Comparison of ENCODE assay signal across 18 cellular contexts in genomic region chr11:65802841-65803240, GRCh38. TPM values are rescaled to one million over a fixed set of nuclear protein-coding genes. Genes with fewer than 3 reads are reported as not detected.
DNase-seq lines count a peak whose midpoint lies in the region; ATAC-seq and TF ChIP-seq lines count a peak whose summit lies in the region.
"Had no signal": no experiment of that assay in that cellular context is flagged by ENCODE, and none has a peak within 500 bp of the region (broad histone marks: within the 10 kb centered on the region; RNA-seq: fewer than 3 reads in every experiment).

No MANE protein-coding gene starts in this region.

- ATAC-seq in GM19351 (IDR thresholded peaks at IDR 0.05; ENCODE audit: unreplicated experiment) = peak; percentile 78
- peak; percentile 66 for ATAC-seq in HG02763 (IDR thresholded peaks at IDR 0.05; ENCODE audit: unreplicated experiment)
- ATAC-seq in stimulated activated naive CD8-positive, alpha-beta T cell treated with anti-CD3 and anti-CD28 coated beads, Interleukin-15, amount 100 ng/mL, for 72 hours = no peak
- ATAC-seq in effector memory CD8-positive, alpha-beta T cell (replicated peaks) = no peak
- ATAC-seq: PC-3 had no signal

- no peaks in the 10 kb centered on the region for H3K9me3 ChIP-seq in esophagus squamous epithelium
- no peaks in the 10 kb centered on the region for H3K9me3 ChIP-seq in SK-N-SH
- H3K9me3 ChIP-seq: neutrophil had no signal

- peaks cover 8% of the 10 kb centered on the region for H3K4me1 Mint-ChIP-seq in stimulated activated naive CD8-positive, alpha-beta T cell treated with anti-CD3 and anti-CD28 coated beads, Interleukin-15, amount 100 ng/mL, for 72 hours
- H3K4me1 Mint-ChIP-seq in effector memory CD8-positive, alpha-beta T cell (ENCODE audit: low read depth in 2 of 2) = no peaks in the 10 kb centered on the region

- H3F3A ChIP-seq in SK-N-SH (replicated peaks; ENCODE audit: insufficient read depth) = no peaks in the 10 kb centered on the region

- H3K4me3 ChIP-seq in esophagus squamous epithelium (no peak overlapping the region), SK-N-SH (ENCODE audit: low read depth in 2 of 2, low read length in 1 of 2) (no peak overlapping the region)

- H3K27ac Mint-ChIP-seq in stimulated activated naive CD8-positive, alpha-beta T cell treated with anti-CD3 and anti-CD28 coated beads, Interleukin-15, amount 100 ng/mL, for 72 hours = no peak overlapping the region
- no peak overlapping the region for H3K27ac Mint-ChIP-seq in effector memory CD8-positive, alpha-beta T cell
- H3K27ac Mint-ChIP-seq: IgD-negative memory B cell had no signal

- no peaks in the 10 kb centered on the region for H3K79me2 ChIP-seq in SK-N-SH (ENCODE audit: insufficient read depth)

- WGBS in esophagus squamous epithelium, 2 donors = 68 to 73% methylated on average over 4 to 7 of the region's 9 CpGs
- 50% methylated on average over 9 of the region's 9 CpGs for WGBS in SK-N-SH (ENCODE audit: low lambda C conversion rate)

- no peak overlapping the region for H2AFZ ChIP-seq in SK-N-SH (ENCODE audit: low read depth)

- intact Hi-C loops in esophagus squamous epithelium (cut with DNase I) = no loop called here

- H3K36me3 ChIP-seq in esophagus squamous epithelium (no peaks in the 10 kb centered on the region), SK-N-SH (replicated peaks in 1 of 2; ENCODE audit: control insufficient read depth in 1 of 2, insufficient read depth in 2 of 2, low read length in 1 of 2) (no peaks in the 10 kb centered on the region)
- H3K36me3 ChIP-seq: neutrophil had no signal

- no peaks in the 10 kb centered on the region for H3K9me2 ChIP-seq in SK-N-SH

- H3K9ac ChIP-seq in SK-N-SH = no peak overlapping the region

- no peaks in the 10 kb centered on the region for H4K20me1 ChIP-seq in SK-N-SH (ENCODE audit: insufficient read depth)

- TF ChIP-seq POLR2A in esophagus squamous epithelium (IDR thresholded peaks at IDR 0.05) = no peak

- no peaks in the 10 kb centered on the region for H3K9me3 Mint-ChIP-seq in stimulated activated naive CD8-positive, alpha-beta T cell treated with anti-CD3 and anti-CD28 coated beads, Interleukin-15, amount 100 ng/mL, for 72 hours
- no peaks in the 10 kb centered on the region for H3K9me3 Mint-ChIP-seq in effector memory CD8-positive, alpha-beta T cell
- H3K9me3 Mint-ChIP-seq: IgD-negative memory B cell had no signal

- H3K4me3 Mint-ChIP-seq in stimulated activated naive CD8-positive, alpha-beta T cell treated with anti-CD3 and anti-CD28 coated beads, Interleukin-15, amount 100 ng/mL, for 72 hours = no peak overlapping the region
- no peak overlapping the region for H3K4me3 Mint-ChIP-seq in effector memory CD8-positive, alpha-beta T cell

- POLR2A ChIA-PET in SK-N-SH (lab: Yijun Ruan, JAX) = no interaction called here

- H3K4me1 ChIP-seq in esophagus squamous epithelium = peaks cover 0 to 15% (median 0%) of the 10 kb centered on the region in 3 donors
- H3K4me1 ChIP-seq in SK-N-SH (ENCODE audit: control insufficient read depth in 1 of 2, insufficient read depth in 2 of 2, low read depth in 1 of 2, low read length in 1 of 2) = no peaks in the 10 kb centered on the region

- TF ChIP-seq RAD21 in SK-N-SH (IDR thresholded peaks at IDR 0.05; ENCODE audit: low read length) = no peak

- DNase-seq in GM10266 (ENCODE audit: extremely low spot score) (peak; percentile 74), MV-4-11 (lab: John Stamatoyannopoulos, UW) (peak; percentile 62), esophagus squamous epithelium (lab: John Stamatoyannopoulos, UW) (no peak), SK-N-SH (no peak)
- DNase-seq in stimulated activated naive CD8-positive, alpha-beta T cell treated with anti-CD3 and anti-CD28 coated beads, Interleukin-15, amount 100 ng/mL, for 72 hours = no peak
- no peak for DNase-seq in effector memory CD8-positive, alpha-beta T cell
- DNase-seq: activated CD4-positive, alpha-beta T cell treated with anti-CD3 and anti-CD28 coated beads, Interleukin-2, amount 50 U/mL, for 48 hours; activated gamma-delta T cell treated with Interleukin-2 at 50 U/mL for 16 hours; hypothalamus; NCI-H2029 treated with DMSO at 0.1 percent for 48 hours; PC-3 had no signal

- no peak overlapping the region for H3K4me2 ChIP-seq in SK-N-SH

- peaks cover 73% of the 10 kb centered on the region for H3K27me3 Mint-ChIP-seq in stimulated activated naive CD8-positive, alpha-beta T cell treated with anti-CD3 and anti-CD28 coated beads, Interleukin-15, amount 100 ng/mL, for 72 hours
- peaks cover 48 to 60% of the 10 kb centered on the region in 2 donors for H3K27me3 Mint-ChIP-seq in effector memory CD8-positive, alpha-beta T cell

- no peaks in the 10 kb centered on the region for H3K36me3 Mint-ChIP-seq in effector memory CD8-positive, alpha-beta T cell (ENCODE audit: insufficient read depth)
- H3K36me3 Mint-ChIP-seq: IgD-negative memory B cell had no signal

- TF ChIP-seq CTCF in GM10266 (IDR thresholded peaks at IDR 0.05; ENCODE audit: control insufficient read depth, insufficient read depth, low read depth, missing control alignments) (no peak), esophagus squamous epithelium (IDR thresholded peaks at IDR 0.05) (no peak), SK-N-SH (IDR thresholded peaks at IDR 0.05) (no peak)

- H3K27ac ChIP-seq in esophagus squamous epithelium (no peak overlapping the region), SK-N-SH (ENCODE audit: low read depth in 2 of 2, low read length in 1 of 2) (no peak overlapping the region)
- H3K27ac ChIP-seq: neutrophil had no signal

- CTCF ChIA-PET in SK-N-SH (lab: Yijun Ruan, JAX) = interaction anchor here (0.6 to 19.1 kb wide), 8 partner anchors 12 to 91 kb away, joined by 3 to 152 read pairs (median 7); partner anchors contain the start of genes AP5B1 and KAT5

- no peak for TF ChIP-seq EP300 in SK-N-SH (IDR thresholded peaks at IDR 0.05; ENCODE audit: borderline replicate concordance in 1 of 2, low read depth in 1 of 2, low read length in 1 of 2)

- H3K27me3 ChIP-seq in esophagus squamous epithelium = peaks cover 0 to 98% (median 0%) of the 10 kb centered on the region in 4 donors
- H3K27me3 ChIP-seq in SK-N-SH (ENCODE audit: insufficient read depth) = peaks cover 39% of the 10 kb centered on the region; the same call in 1 of the 2 replicates

TF ChIP-seq in SK-N-SH, 30 proteins besides CTCF, POLR2A, EP300 and RAD21 (continues in another document):
- TF ChIP-seq FOSL2 (IDR thresholded peaks at IDR 0.05; ENCODE audit: borderline replicate concordance, low read depth) (no peak), ZBTB33 (IDR thresholded peaks at IDR 0.05; ENCODE audit: borderline replicate concordance, low read depth) (no peak), JUND (IDR thresholded peaks at IDR 0.05) (no peak), TAF1 (IDR thresholded peaks at IDR 0.05; ENCODE audit: borderline replicate concordance, low read depth, low read length) (no peak), ELF1 (IDR thresholded peaks at IDR 0.05) (no peak), MAX (IDR thresholded peaks at IDR 0.05; ENCODE audit: low read depth) (no peak), USF2 (IDR thresholded peaks at IDR 0.05; ENCODE audit: borderline replicate concordance, low read depth, low read length) (no peak), POLR2AphosphoS5 (IDR thresholded peaks at IDR 0.05; ENCODE audit: low read depth, low read length) (no peak), FOXM1 (IDR thresholded peaks at IDR 0.05; ENCODE audit: low read depth) (no peak)

RNA-seq across cellular contexts. Expression of gene OVOL1, which starts 16.0 kb away (rescaled TPM):
- 10 to 100 TPM; 26.5 to 90.9 (median 55.3) TPM for total RNA-seq in esophagus squamous epithelium
- not detected in 2 replicates for polyA plus RNA-seq in SK-N-SH (2012; rRNA removed)
- not detected in 2 replicates for polyA plus RNA-seq in SK-N-SH (2012; cell fraction: cytosol; rRNA removed)
- polyA plus RNA-seq in SK-N-SH (2012; cell fraction: nucleus; rRNA removed) = not detected in 2 replicates
- total RNA-seq: cardiac septum; T-helper 1 cell treated with Interleukin-12 subunit alpha and Interleukin-12 subunit beta and Interleukin-4 antibody, amounts not matched to agents 30 ng/mL and 1 ng/mL, for 36 hours had no signal
- polyA plus RNA-seq: IgD-negative memory B cell, liver had no signal

RNA-seq across cellular contexts. Expression of gene AP5B1, which starts 22.1 kb away (rescaled TPM):
- total RNA-seq in esophagus squamous epithelium = 10 to 100 TPM; 16.4 to 38.5 (median 23.3) TPM
- polyA plus RNA-seq in SK-N-SH (2012; rRNA removed) = 3.8 and 4.6 TPM in 2 replicates
- 1.2 and 2.0 TPM in 2 replicates for polyA plus RNA-seq in SK-N-SH (2012; cell fraction: cytosol; rRNA removed)
- polyA plus RNA-seq in SK-N-SH (2012; cell fraction: nucleus; rRNA removed) = 11.6 and 11.7 TPM in 2 replicates

RNA-seq across cellular contexts. Expression of gene SNX32, which starts 30.9 kb away (rescaled TPM):
- total RNA-seq in esophagus squamous epithelium = under 1 TPM in 1 of 4 donors, not detected in 3; 0.38 TPM
- 0.81 and 1.0 TPM in 2 replicates for polyA plus RNA-seq in SK-N-SH (2012; rRNA removed)
- 0.39 and 0.58 TPM in 2 replicates for polyA plus RNA-seq in SK-N-SH (2012; cell fraction: cytosol; rRNA removed)
- 5.2 and 6.4 TPM in 2 replicates for polyA plus RNA-seq in SK-N-SH (2012; cell fraction: nucleus; rRNA removed)
- total RNA-seq: PC-3 had no signal

RNA-seq across cellular contexts. Expression of gene CFL1, which starts 55.1 kb away (rescaled TPM):
- 100 to 1,000 TPM; 453 to 833 (median 750) TPM for total RNA-seq in esophagus squamous epithelium
- 2,761 and 4,252 TPM in 2 replicates for polyA plus RNA-seq in SK-N-SH (2012; rRNA removed)
- polyA plus RNA-seq in SK-N-SH (2012; cell fraction: cytosol; rRNA removed) = 2,515 and 2,544 TPM in 2 replicates
- 1,901 and 2,978 TPM in 2 replicates for polyA plus RNA-seq in SK-N-SH (2012; cell fraction: nucleus; rRNA removed)

RNA-seq across cellular contexts. Expression of gene MUS81, which starts 57.4 kb away (rescaled TPM):
- 10 to 100 TPM; 17.6 to 36.2 (median 31.1) TPM for total RNA-seq in esophagus squamous epithelium
- 39.7 and 58.2 TPM in 2 replicates for polyA plus RNA-seq in SK-N-SH (2012; rRNA removed)
- 20.4 and 26.8 TPM in 2 replicates for polyA plus RNA-seq in SK-N-SH (2012; cell fraction: cytosol; rRNA removed)
- 309 and 491 TPM in 2 replicates for polyA plus RNA-seq in SK-N-SH (2012; cell fraction: nucleus; rRNA removed)

Comparison
In these comparisons a context has a peak if more than half of its experiments do, and no peak if none do; other contexts are left out.
1. DNase-seq: peak in GM10266 (single experiment) and MV-4-11 (single experiment); none in stimulated activated naive CD8-positive, alpha-beta T cell treated with anti-CD3 and anti-CD28 coated beads, Interleukin-15, amount 100 ng/mL, for 72 hours (0 of 2), esophagus squamous epithelium (single experiment), SK-N-SH (single experiment) and effector memory CD8-positive, alpha-beta T cell (0 of 3).
2. ATAC-seq: peak in GM19351 (single experiment) and HG02763 (single experiment); none in stimulated activated naive CD8-positive, alpha-beta T cell treated with anti-CD3 and anti-CD28 coated beads, Interleukin-15, amount 100 ng/mL, for 72 hours (single experiment) and effector memory CD8-positive, alpha-beta T cell (single experiment).